Comparison of ENCODE assay signal across 11 cellular contexts in genomic region chr6:133741375-133741861, GRCh38.
DNase-seq lines count a peak whose midpoint lies in the region; ATAC-seq, FAIRE-seq and TF ChIP-seq lines count a peak whose summit lies in the region.
"Had no signal": no experiment of that assay in that cellular context is flagged by ENCODE, and none has a peak within 500 bp of the region (broad histone marks: within the 10 kb centered on the region; RNA-seq: fewer than 3 reads in every experiment).

No MANE protein-coding gene starts in this region.

- no peak overlapping the region for H2BK12ac ChIP-seq in neuronal stem cell (ENCODE audit: low read length)

- H2AK5ac ChIP-seq in neuronal stem cell (ENCODE audit: low read depth, low read length): no peak overlapping the region

- no peak for FAIRE-seq in GM12891 (lab: Jason Lieb, UNC)
- FAIRE-seq: pancreas had no signal

- H3K27me3 ChIP-seq in HCT116 (ENCODE audit: insufficient read depth, low read length) (no peaks in the 10 kb centered on the region), neuronal stem cell (ENCODE audit: control insufficient read depth in 3 of 3, insufficient read depth in 3 of 3, low read depth in 1 of 3, low read length in 3 of 3) (peaks cover 0 to 7% (median 0%) of the 10 kb centered on the region in 3 experiments)
- H3K27me3 ChIP-seq: pancreas had no signal

- H3K27ac ChIP-seq in HCT116 (ENCODE audit: low read depth, low read length): peak overlapping the region; percentile 48
- H3K27ac ChIP-seq in neuronal stem cell (replicated peaks; ENCODE audit: low read length): no peak overlapping the region
- H3K27ac ChIP-seq: KMS-11, pancreas had no signal

- intact Hi-C loops in HCT116 (cut with micrococcal nuclease): no loop called here

- no peak overlapping the region for H2BK15ac ChIP-seq in neuronal stem cell (ENCODE audit: low read length)

- RAD21 ChIA-PET in HCT116 (lab: Charles Lee; ENCODE audit: low non-redundant PET in 1 of 2, low total read pairs in 2 of 2, uncharacterized antibody in 2 of 2, unreplicated experiment in 2 of 2): no interaction called here

- TF ChIP-seq CTCF in HCT116 (IDR thresholded peaks at IDR 0.05 in 2 of 3, conservative IDR thresholded peaks at IDR 0.05 in 1 of 3; ENCODE audit: borderline replicate concordance in 1 of 3, insufficient read depth in 1 of 3, low read depth in 2 of 3, low read length in 2 of 3): no peak
- no peak for TF ChIP-seq CTCF in choroid plexus epithelial cell (conservative IDR thresholded peaks at IDR 0.05; ENCODE audit: low read depth, low read length)

- H3K23ac ChIP-seq in neuronal stem cell (ENCODE audit: low read depth, low read length, poor library complexity): no peak overlapping the region

- no peak overlapping the region for H3K4ac ChIP-seq in neuronal stem cell (ENCODE audit: low read length)

- no peaks in the 10 kb centered on the region for H3K79me2 ChIP-seq in HCT116 (ENCODE audit: insufficient read depth, low read length)

- DNase-seq in HCT116 (ENCODE audit: low read depth, low spot score) (peak; percentile 28), NCI-H460 (ENCODE audit: extremely low read depth, low read depth) (peak; percentile 59), choroid plexus epithelial cell (ENCODE audit: low read depth) (peak; percentile 69), neuronal stem cell (ENCODE audit: low spot score) (peak; percentile 29), GM12891 (ENCODE audit: insufficient read length, low spot score) (no peak)
- no peak for DNase-seq in stimulated activated CD4-positive, alpha-beta T cell treated with anti-CD3 and anti-CD28 coated beads, Interleukin-4, amount 100 ng/mL, for 1 hour
- DNase-seq: pancreas had no signal

- CTCF ChIA-PET in HCT116 (lab: Charles Lee): interaction anchor here (1.3 kb wide), 1 partner anchor 172 kb away, joined by 4 read pairs; no protein-coding TSS in a partner anchor

- no peak overlapping the region for H2BK120ac ChIP-seq in neuronal stem cell (ENCODE audit: low read depth, low read length)

- no peak for TF ChIP-seq RAD21 in HCT116 (IDR thresholded peaks at IDR 0.05; ENCODE audit: low read depth)

- peak; percentile 33; the same call in 1 of the 2 replicates for ATAC-seq in HCT116
- ATAC-seq in GM21786 (IDR thresholded peaks at IDR 0.05; ENCODE audit: unreplicated experiment): no peak
- no peak for ATAC-seq in HG02840 (IDR thresholded peaks at IDR 0.05; ENCODE audit: low FRiP score, unreplicated experiment)
- ATAC-seq: SK-N-SH treated with all-trans-retinoic acid at 6 μM for 48 hours had no signal

- no CpG with 5 or more reads among the region's 5 CpGs for WGBS in neuronal stem cell (ENCODE audit: extremely low coverage in 2 of 2, insufficient read length in 2 of 2, insufficient replicate concordance in 1 of 2), 2 donors

- H3K9me2 ChIP-seq in HCT116 (ENCODE audit: insufficient read depth): no peaks in the 10 kb centered on the region

- H3K4me1 ChIP-seq in HCT116 (ENCODE audit: control insufficient read depth in 1 of 2, insufficient read depth in 2 of 2, low read length in 2 of 2) (peaks cover 23 to 43% of the 10 kb centered on the region in 2 experiments), neuronal stem cell (ENCODE audit: control insufficient read depth in 2 of 2, insufficient read depth in 1 of 2, low read depth in 1 of 2, low read length in 2 of 2) (peaks cover 0 to 2% of the 10 kb centered on the region in 2 donors)
- H3K4me1 ChIP-seq: pancreas had no signal

- H2AFZ ChIP-seq in HCT116 (ENCODE audit: low read depth, low read length, poor library complexity, severe bottlenecking) (peak overlapping the region; percentile 54), neuronal stem cell (ENCODE audit: low read length) (no peak overlapping the region)

- no peak overlapping the region for H2BK5ac ChIP-seq in neuronal stem cell (ENCODE audit: low read length)

- POLR2A ChIA-PET in HCT116 (lab: Charles Lee): no interaction called here

- no peak overlapping the region for H3K18ac ChIP-seq in neuronal stem cell (ENCODE audit: low read length)

- BruUV-seq in HCT116 (replicated peaks; lab: Mats Ljungman, UMichigan): no TSS peak

- no peak overlapping the region for H3K14ac ChIP-seq in neuronal stem cell (ENCODE audit: low read length)

- H3K4me2 ChIP-seq in HCT116 (ENCODE audit: low read length) (peak overlapping the region; percentile 53), neuronal stem cell (ENCODE audit: insufficient read depth, low read length, poor library complexity, severe bottlenecking) (no peak overlapping the region)
- H3K4me2 ChIP-seq: KMS-11 had no signal

- H4K20me1 ChIP-seq in HCT116 (ENCODE audit: insufficient read depth): no peaks in the 10 kb centered on the region

- H3K9me3 ChIP-seq in HCT116 (ENCODE audit: control insufficient read depth in 1 of 2, insufficient read depth in 1 of 2, low read depth in 1 of 2, low read length in 2 of 2) (no peaks in the 10 kb centered on the region), neuronal stem cell (replicated peaks in 1 of 2; ENCODE audit: control insufficient read depth in 2 of 2, insufficient read depth in 1 of 2, low read depth in 1 of 2, low read length in 2 of 2) (no peaks in the 10 kb centered on the region)
- H3K9me3 ChIP-seq: pancreas had no signal

- TF ChIP-seq POLR2A in HCT116 (IDR thresholded peaks at IDR 0.05; ENCODE audit: borderline replicate concordance, extremely low read depth, insufficient read depth, insufficient read length): no peak
- no peak for TF ChIP-seq POLR2A in GM12891 (IDR thresholded peaks at IDR 0.05; ENCODE audit: low read depth, low read length)

- H3K36me3 ChIP-seq in HCT116 (ENCODE audit: control insufficient read depth in 1 of 2, insufficient read depth in 2 of 2, low read length in 2 of 2) (no peaks in the 10 kb centered on the region), neuronal stem cell (replicated peaks in 1 of 2; ENCODE audit: control insufficient read depth in 2 of 2, insufficient read depth in 2 of 2, low read length in 2 of 2) (no peaks in the 10 kb centered on the region)
- H3K36me3 ChIP-seq: pancreas had no signal

- H3K9ac ChIP-seq in HCT116 (ENCODE audit: low read length) (peak overlapping the region; percentile 27; the same call in 1 of the 2 replicates), neuronal stem cell (ENCODE audit: low read depth, low read length, poor library complexity) (no peak overlapping the region)
- H3K9ac ChIP-seq: KMS-11 had no signal

- no peak overlapping the region for H4K8ac ChIP-seq in neuronal stem cell (ENCODE audit: low read depth, low read length)

- H4K91ac ChIP-seq in neuronal stem cell (ENCODE audit: low read depth, low read length, poor library complexity): no peak overlapping the region

- H3K79me1 ChIP-seq in neuronal stem cell (ENCODE audit: low read depth, low read length): no peaks in the 10 kb centered on the region

- H3K4me3 ChIP-seq in HCT116 (replicated peaks in 1 of 2; ENCODE audit: low read depth in 1 of 2, low read length in 2 of 2): no peak overlapping the region
- no peak overlapping the region for H3K4me3 ChIP-seq in choroid plexus epithelial cell (ENCODE audit: low read depth, low read length)
- no peak overlapping the region for H3K4me3 ChIP-seq in neuronal stem cell (ENCODE audit: low read length in 2 of 2)
- H3K4me3 ChIP-seq: pancreas had no signal

TF ChIP-seq in HCT116, 20 proteins besides CTCF, POLR2A, EP300 and RAD21 (continues in another document):
- TF ChIP-seq ZBTB33 (IDR thresholded peaks at IDR 0.05; ENCODE audit: extremely low read depth, insufficient replicate concordance, low read length) (no peak), SRF (IDR thresholded peaks at IDR 0.05; ENCODE audit: low read depth) (no peak), ELF1 (IDR thresholded peaks at IDR 0.05; ENCODE audit: borderline replicate concordance, low read depth) (no peak), ZNF274 (IDR thresholded peaks at IDR 0.05; ENCODE audit: low read depth, low read length) (no peak), CEBPB (IDR thresholded peaks at IDR 0.05; ENCODE audit: low read depth) (peak; percentile 47; the same call in 1 of the 2 replicates), ZFX (IDR thresholded peaks at IDR 0.05) (no peak)

TF ChIP-seq in GM12891, 5 proteins besides CTCF, POLR2A, EP300 and RAD21:
- no peak for TF ChIP-seq SPI1 (IDR thresholded peaks at IDR 0.05; ENCODE audit: low read depth, low read length)
- TF ChIP-seq TAF1 (IDR thresholded peaks at IDR 0.05; ENCODE audit: low read depth, low read length): no peak
- TF ChIP-seq POLR2AphosphoS5 (IDR thresholded peaks at IDR 0.05; ENCODE audit: low read depth, low read length): no peak
- TF ChIP-seq POU2F2 (IDR thresholded peaks at IDR 0.05; ENCODE audit: low read depth, low read length): no peak
- no peak for TF ChIP-seq PAX5 (IDR thresholded peaks at IDR 0.05; ENCODE audit: insufficient read depth, low read length, severe bottlenecking)

Comparison
In these comparisons a context has a peak if more than half of its experiments do, and no peak if none do; other contexts are left out.
1. DNase-seq: peak in HCT116 (single experiment), NCI-H460 (single experiment), choroid plexus epithelial cell (single experiment) and neuronal stem cell (single experiment); none in GM12891 (single experiment) and stimulated activated CD4-positive, alpha-beta T cell treated with anti-CD3 and anti-CD28 coated beads, Interleukin-4, amount 100 ng/mL, for 1 hour (single experiment).